8 cellular contexts compared by ENCODE assay signal in the genomic region with DNA sequence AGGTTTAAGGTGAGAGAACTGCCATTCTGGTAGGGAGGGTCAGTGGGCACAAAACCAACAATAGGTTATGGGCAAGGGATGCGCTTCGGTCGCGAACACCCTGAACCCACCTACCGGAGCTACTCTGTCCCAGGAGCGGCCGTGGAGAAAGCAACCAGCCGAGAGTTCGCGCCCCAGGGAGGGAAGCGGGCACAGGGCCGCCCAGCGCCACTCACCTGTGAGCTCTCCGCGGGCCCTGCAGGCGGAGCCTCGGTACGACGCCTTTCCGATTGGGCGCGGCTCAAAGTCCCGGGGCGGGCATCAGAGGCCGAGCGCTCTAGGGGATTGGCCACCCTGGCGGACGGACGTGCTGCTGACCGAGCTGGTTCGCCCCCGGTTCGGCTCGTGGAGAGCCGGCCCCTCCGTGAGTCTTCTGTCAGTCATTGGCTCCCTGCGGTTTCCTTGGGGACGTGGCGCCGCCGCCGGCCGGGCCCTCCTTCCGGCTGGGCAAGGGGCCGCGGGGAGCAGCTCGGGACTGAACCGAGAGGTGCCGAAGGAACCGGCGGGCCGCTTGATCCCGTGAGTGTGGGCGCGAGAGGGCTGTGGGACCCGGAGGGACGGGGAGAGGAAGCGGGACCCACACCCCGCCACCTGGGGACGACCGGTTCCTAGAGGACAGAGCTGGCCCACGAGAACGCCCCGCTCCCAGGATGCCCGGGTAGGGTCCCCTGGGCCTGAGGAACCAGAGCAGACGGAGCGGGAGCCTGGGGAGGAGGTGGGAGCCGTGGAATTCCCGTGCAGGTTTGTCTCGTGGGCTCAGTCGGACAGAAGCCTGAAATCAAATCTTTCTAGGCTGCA.
DNase-seq lines count a peak whose midpoint lies in the region; ATAC-seq lines count a peak whose summit lies in the region.

A gene with protein sequence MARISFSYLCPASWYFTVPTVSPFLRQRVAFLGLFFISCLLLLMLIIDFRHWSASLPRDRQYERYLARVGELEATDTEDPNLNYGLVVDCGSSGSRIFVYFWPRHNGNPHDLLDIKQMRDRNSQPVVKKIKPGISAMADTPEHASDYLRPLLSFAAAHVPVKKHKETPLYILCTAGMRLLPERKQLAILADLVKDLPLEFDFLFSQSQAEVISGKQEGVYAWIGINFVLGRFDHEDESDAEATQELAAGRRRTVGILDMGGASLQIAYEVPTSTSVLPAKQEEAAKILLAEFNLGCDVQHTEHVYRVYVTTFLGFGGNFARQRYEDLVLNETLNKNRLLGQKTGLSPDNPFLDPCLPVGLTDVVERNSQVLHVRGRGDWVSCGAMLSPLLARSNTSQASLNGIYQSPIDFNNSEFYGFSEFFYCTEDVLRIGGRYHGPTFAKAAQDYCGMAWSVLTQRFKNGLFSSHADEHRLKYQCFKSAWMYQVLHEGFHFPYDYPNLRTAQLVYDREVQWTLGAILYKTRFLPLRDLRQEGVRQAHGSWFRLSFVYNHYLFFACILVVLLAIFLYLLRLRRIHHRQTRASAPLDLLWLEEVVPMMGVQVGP (plus strand): TSS at position 479 of the 837 bp plus-strand sequence. CDS start 448 bp downstream, outside the sequence.

- peaks cover 9 to 30% of the 10 kb centered on the region in 2 donors for H3K4me1 Mint-ChIP-seq in effector memory CD8-positive, alpha-beta T cell (ENCODE audit: low read depth in 2 of 2)

- peak; percentile 99 for ATAC-seq in GM19468 (IDR thresholded peaks at IDR 0.05; ENCODE audit: extremely low read depth, unreplicated experiment)
- peak; percentile 97 for ATAC-seq in effector memory CD8-positive, alpha-beta T cell (replicated peaks)

- peaks cover 5% of the 10 kb centered on the region for H3K36me3 Mint-ChIP-seq in effector memory CD8-positive, alpha-beta T cell (ENCODE audit: insufficient read depth)

- DNase-seq in CMK (ENCODE audit: low read depth), result peak; percentile 89
- DNase-seq in HS-27A (ENCODE audit: low read depth), result peak; percentile 55
- peak; percentile 16 for DNase-seq in NK-92 (lab: John Stamatoyannopoulos, UW; ENCODE audit: unreplicated experiment)
- peak; percentile 94 for DNase-seq in activated CD8-positive, alpha-beta memory T cell treated with anti-CD3 and anti-CD28 coated beads for 24 hours
- DNase-seq in effector memory CD8-positive, alpha-beta T cell, result peak; percentile 78 to 82 (median 80)
- DNase-seq in medulla oblongata (ENCODE audit: extremely low spot score), result peak; percentile 94
- peak; percentile 84 to 90 (median 90) for DNase-seq in stimulated activated CD4-positive, alpha-beta T cell treated with anti-CD3 and anti-CD28 coated beads, TNF-alpha, amount 100 ng/mL, for 48 hours (ENCODE audit: low read depth in 3 of 3)

- peak within 1 kb of the TSS; percentile 74 to 91 for H3K4me3 Mint-ChIP-seq in effector memory CD8-positive, alpha-beta T cell

- no peaks in the 10 kb centered on the region for H3K9me3 Mint-ChIP-seq in effector memory CD8-positive, alpha-beta T cell

- H3K27ac Mint-ChIP-seq in effector memory CD8-positive, alpha-beta T cell, result peak within 1 kb of the TSS; percentile 86 to 89

- peaks cover 16 to 30% of the 10 kb centered on the region in 2 donors for H3K27me3 Mint-ChIP-seq in effector memory CD8-positive, alpha-beta T cell

Comparison
In these comparisons a context has a peak if more than half of its experiments do, and no peak if none do; other contexts are left out.
1. Peak in every context shown above with its lines: DNase-seq and ATAC-seq.
2. DNase-seq: peak in every context shown above with its lines; median percentile 94 in activated CD8-positive, alpha-beta memory T cell treated with anti-CD3 and anti-CD28 coated beads for 24 hours; 94 in medulla oblongata; 90 in stimulated activated CD4-positive, alpha-beta T cell treated with anti-CD3 and anti-CD28 coated beads, TNF-alpha, amount 100 ng/mL, for 48 hours; 89 in CMK; 80 in effector memory CD8-positive, alpha-beta T cell; 55 in HS-27A; 16 in NK-92.